In the genomic region with DNA sequence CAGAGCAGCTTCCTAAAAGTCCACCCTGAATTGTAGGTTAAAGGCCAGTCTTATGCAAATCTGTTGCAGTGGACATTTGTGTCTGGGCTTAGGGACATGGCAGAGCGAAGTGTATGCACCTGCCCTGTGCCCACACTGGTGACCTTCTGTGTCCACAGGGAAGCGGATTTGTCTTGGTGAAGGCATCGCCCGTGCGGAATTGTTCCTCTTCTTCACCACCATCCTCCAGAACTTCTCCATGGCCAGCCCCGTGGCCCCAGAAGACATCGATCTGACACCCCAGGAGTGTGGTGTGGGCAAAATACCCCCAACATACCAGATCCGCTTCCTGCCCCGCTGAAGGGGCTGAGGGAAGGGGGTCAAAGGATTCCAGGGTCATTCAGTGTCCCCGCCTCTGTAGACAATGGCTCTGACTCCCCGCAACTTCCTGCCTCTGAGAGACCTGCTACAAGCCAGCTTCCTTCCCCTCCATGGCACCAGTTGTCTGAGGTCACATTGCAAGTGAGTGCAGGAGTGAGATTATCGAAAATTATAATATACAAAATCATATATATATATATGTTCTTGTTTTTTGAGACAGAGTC, we compare ENCODE assay signal across 24 cellular contexts. TPM values are rescaled to one million over a fixed set of nuclear protein-coding genes. Genes with fewer than 3 reads are reported as not detected.
DNase-seq lines count a peak whose midpoint lies in the region; ATAC-seq and TF ChIP-seq lines count a peak whose summit lies in the region.
"Had no signal": no experiment of that assay in that cellular context is flagged by ENCODE, and none has a peak within 500 bp of the region (broad histone marks: within the 10 kb centered on the region; RNA-seq: fewer than 3 reads in every experiment).

No MANE protein-coding gene starts in this region.

- H3K9me3 Mint-ChIP-seq in activated naive CD4-positive, alpha-beta T cell treated with anti-CD3 and anti-CD28 coated beads, Interleukin-2, amount 10 ng/mL, durations not matched to agents 7 days and 5 days, result no peaks in the 10 kb centered on the region
- H3K9me3 Mint-ChIP-seq: CD4-positive, alpha-beta T cell; H9; HFFc6 had no signal

- H3K4me1 Mint-ChIP-seq in activated naive CD4-positive, alpha-beta T cell treated with anti-CD3 and anti-CD28 coated beads, Interleukin-2, amount 10 ng/mL, durations not matched to agents 7 days and 5 days, result peaks cover 2% of the 10 kb centered on the region

- peak; percentile 24 for DNase-seq in activated naive CD4-positive, alpha-beta T cell treated with anti-CD3 and anti-CD28 coated beads, Interleukin-2, amount 10 ng/mL, durations not matched to agents 7 days and 5 days
- no peak for DNase-seq in activated naive CD4-positive, alpha-beta T cell (lab: John Stamatoyannopoulos, UW)
- peak; percentile 12 for DNase-seq in KBM-7
- DNase-seq in coronary artery (ENCODE audit: low spot score), result peak; percentile 66
- no peak for DNase-seq in neuronal stem cell (ENCODE audit: low spot score)
- no peak for DNase-seq in nucleus accumbens (lab: John Stamatoyannopoulos, UW)
- DNase-seq in NCI-H1694 (lab: John Stamatoyannopoulos, UW), result no peak
- DNase-seq: AML-193; CD4-positive, alpha-beta T cell; GM23248; H9; HFFc6; IMR-90; NCI-H1105; NCI-H1436 treated with DMSO at 0.1 percent for 48 hours; NCI-H1930; NCI-H2107; NCI-H446; NCI-H524 treated with DMSO at 0.1 percent for 48 hours; NCI-H774; SIG-M5 had no signal

- no peaks in the 10 kb centered on the region for H3K36me3 Mint-ChIP-seq in activated naive CD4-positive, alpha-beta T cell treated with anti-CD3 and anti-CD28 coated beads, Interleukin-2, amount 10 ng/mL, durations not matched to agents 7 days and 5 days

- no peaks in the 10 kb centered on the region for H3K36me3 ChIP-seq in neuronal stem cell (replicated peaks in 1 of 2; ENCODE audit: control insufficient read depth in 2 of 2, insufficient read depth in 2 of 2, low read length in 2 of 2)
- H3K36me3 ChIP-seq: BLaER1 treated with 17β-estradiol and CSF1 and Interleukin-3, amounts not matched to agents 10 nM and 100 nM had no signal

- H3K9ac ChIP-seq in neuronal stem cell (ENCODE audit: low read depth, low read length, poor library complexity), result no peak overlapping the region
- H3K9ac ChIP-seq: BLaER1 treated with 17β-estradiol and CSF1 and Interleukin-3, amounts not matched to agents 10 nM and 100 nM; GM23248 had no signal

- H3K9me3 ChIP-seq in neuronal stem cell (replicated peaks in 1 of 2; ENCODE audit: control insufficient read depth in 2 of 2, insufficient read depth in 1 of 2, low read depth in 1 of 2, low read length in 2 of 2), result no peaks in the 10 kb centered on the region
- H3K9me3 ChIP-seq: BLaER1 treated with 17β-estradiol and CSF1 and Interleukin-3, amounts not matched to agents 10 nM and 100 nM had no signal

- H2BK15ac ChIP-seq in neuronal stem cell (ENCODE audit: low read length), result no peak overlapping the region

- H2AK5ac ChIP-seq in neuronal stem cell (ENCODE audit: low read depth, low read length), result no peak overlapping the region

- H3K4me2 ChIP-seq in neuronal stem cell (ENCODE audit: insufficient read depth, low read length, poor library complexity, severe bottlenecking), result no peak overlapping the region

- no peak overlapping the region for H3K18ac ChIP-seq in neuronal stem cell (ENCODE audit: low read length)

- in situ Hi-C loops in KBM-7 (cut with MboI; ENCODE audit: low pct_unique_long_range_greater_than_20kb, low sequenced_read_pairs), result no loop called here

- H2BK5ac ChIP-seq in neuronal stem cell (ENCODE audit: low read length), result no peak overlapping the region

- H2AFZ ChIP-seq in neuronal stem cell (ENCODE audit: low read length), result no peak overlapping the region
- H2AFZ ChIP-seq: GM23248 had no signal

- H3K4me1 ChIP-seq in neuronal stem cell (ENCODE audit: control insufficient read depth in 2 of 2, insufficient read depth in 1 of 2, low read depth in 1 of 2, low read length in 2 of 2), result no peaks in the 10 kb centered on the region

- H3K4me3 ChIP-seq in coronary artery, result no peak overlapping the region
- no peak overlapping the region for H3K4me3 ChIP-seq in neuronal stem cell (ENCODE audit: low read length in 2 of 2)
- H3K4me3 ChIP-seq: BLaER1 treated with 17β-estradiol and CSF1 and Interleukin-3, amounts not matched to agents 10 nM and 100 nM; GM23248; SK-N-MC had no signal

- no peak overlapping the region for H3K4ac ChIP-seq in neuronal stem cell (ENCODE audit: low read length)

- no peak overlapping the region for H3K4me3 Mint-ChIP-seq in activated naive CD4-positive, alpha-beta T cell treated with anti-CD3 and anti-CD28 coated beads, Interleukin-2, amount 10 ng/mL, durations not matched to agents 7 days and 5 days
- H3K4me3 Mint-ChIP-seq: CD4-positive, alpha-beta T cell; H9; HFFc6 had no signal

- H3K79me1 ChIP-seq in neuronal stem cell (ENCODE audit: low read depth, low read length), result no peaks in the 10 kb centered on the region

- no peak overlapping the region for H4K8ac ChIP-seq in neuronal stem cell (ENCODE audit: low read depth, low read length)

- H4K91ac ChIP-seq in neuronal stem cell (ENCODE audit: low read depth, low read length, poor library complexity), result no peak overlapping the region

- CTCF ChIA-PET in activated naive CD4-positive, alpha-beta T cell treated with anti-CD3 and anti-CD28 coated beads, Interleukin-2, amount 10 ng/mL, durations not matched to agents 7 days and 5 days (lab: Charles Lee), result no interaction called here

- no peak overlapping the region for H3K27ac Mint-ChIP-seq in activated naive CD4-positive, alpha-beta T cell treated with anti-CD3 and anti-CD28 coated beads, Interleukin-2, amount 10 ng/mL, durations not matched to agents 7 days and 5 days
- H3K27ac Mint-ChIP-seq: CD4-positive, alpha-beta T cell; H9; HFFc6 had no signal

- H2BK12ac ChIP-seq in neuronal stem cell (ENCODE audit: low read length), result no peak overlapping the region

- H3K27ac ChIP-seq in coronary artery (no peak overlapping the region), neuronal stem cell (replicated peaks; ENCODE audit: low read length) (no peak overlapping the region)
- H3K27ac ChIP-seq: BLaER1 treated with 17β-estradiol and CSF1 and Interleukin-3, amounts not matched to agents 10 nM and 100 nM; GM23248; SK-N-MC had no signal

- H2BK120ac ChIP-seq in neuronal stem cell (ENCODE audit: low read depth, low read length), result no peak overlapping the region

- no peak overlapping the region for H3K14ac ChIP-seq in neuronal stem cell (ENCODE audit: low read length)

- peaks cover 43% of the 10 kb centered on the region for H3K27me3 Mint-ChIP-seq in activated naive CD4-positive, alpha-beta T cell treated with anti-CD3 and anti-CD28 coated beads, Interleukin-2, amount 10 ng/mL, durations not matched to agents 7 days and 5 days

- ATAC-seq in GM21526 (IDR thresholded peaks at IDR 0.05; ENCODE audit: low FRiP score, unreplicated experiment), result no peak

- no peaks in the 10 kb centered on the region for H3K27me3 ChIP-seq in neuronal stem cell (ENCODE audit: control insufficient read depth in 3 of 3, insufficient read depth in 3 of 3, low read depth in 1 of 3, low read length in 3 of 3)
- H3K27me3 ChIP-seq: BLaER1 treated with 17β-estradiol and CSF1 and Interleukin-3, amounts not matched to agents 10 nM and 100 nM had no signal

- peak overlapping the region; percentile 55 for H3K23ac ChIP-seq in neuronal stem cell (ENCODE audit: low read depth, low read length, poor library complexity)

- no CpG with 5 or more reads among the region's 12 CpGs for WGBS in neuronal stem cell (ENCODE audit: extremely low coverage in 2 of 2, insufficient read length in 2 of 2, insufficient replicate concordance in 1 of 2), 2 donors

- no peak for TF ChIP-seq CTCF in coronary artery (IDR thresholded peaks at IDR 0.05)

RNA-seq across cellular contexts. Expression of gene CYP2B6, which starts 25.5 kb away (rescaled TPM):
- polyA plus RNA-seq in neuronal stem cell (2013, experiment 1 of 2), result not detected
- not detected for polyA plus RNA-seq in neuronal stem cell (2013, experiment 2 of 2)
- polyA plus RNA-seq: GM23248, IMR-90 had no signal

Comparison
In these comparisons a context has a peak if more than half of its experiments do, and no peak if none do; other contexts are left out.
1. DNase-seq: peak in activated naive CD4-positive, alpha-beta T cell treated with anti-CD3 and anti-CD28 coated beads, Interleukin-2, amount 10 ng/mL, durations not matched to agents 7 days and 5 days (single experiment), KBM-7 (single experiment) and coronary artery (single experiment); none in activated naive CD4-positive, alpha-beta T cell (0 of 4), neuronal stem cell (single experiment), nucleus accumbens (0 of 56) and NCI-H1694 (single experiment).